12 cellular contexts compared by ENCODE assay signal in genomic region chr12:97716356-97716755, GRCh38.
DNase-seq lines count a peak whose midpoint lies in the region; ATAC-seq and TF ChIP-seq lines count a peak whose summit lies in the region.
"Had no signal": no experiment of that assay in that cellular context is flagged by ENCODE, and none has a peak within 500 bp of the region (broad histone marks: within the 10 kb centered on the region; RNA-seq: fewer than 3 reads in every experiment).

No MANE protein-coding gene starts in this region.

- H3K27ac ChIP-seq in HCT116 (ENCODE audit: low read depth, low read length) (no peak overlapping the region), SJCRH30 (no peak overlapping the region), iPS DF 6.9 (ENCODE audit: low read length) (no peak overlapping the region)
- H3K27ac ChIP-seq: parathyroid adenoma had no signal

- H3K27me3 ChIP-seq in HCT116 (ENCODE audit: insufficient read depth, low read length) (no peaks in the 10 kb centered on the region), SJCRH30 (no peaks in the 10 kb centered on the region), iPS DF 6.9 (ENCODE audit: control insufficient read depth, insufficient read depth, low read length) (no peaks in the 10 kb centered on the region)

- H3K36me3 ChIP-seq in HCT116 (ENCODE audit: control insufficient read depth in 1 of 2, insufficient read depth in 2 of 2, low read length in 2 of 2) = no peaks in the 10 kb centered on the region
- no peaks in the 10 kb centered on the region for H3K36me3 ChIP-seq in SJCRH30
- H3K36me3 ChIP-seq in iPS DF 6.9 (ENCODE audit: control insufficient read depth, insufficient read depth, low read length) = no peaks in the 10 kb centered on the region

- TF ChIP-seq POLR2A in HCT116 (IDR thresholded peaks at IDR 0.05; ENCODE audit: borderline replicate concordance, extremely low read depth, insufficient read depth, insufficient read length) = no peak

- ATAC-seq in HCT116 (peak; percentile 40; the same call in 1 of the 2 replicates), GM21717 (IDR thresholded peaks at IDR 0.05; ENCODE audit: unreplicated experiment) (no peak), HG03378 (IDR thresholded peaks at IDR 0.05; ENCODE audit: unreplicated experiment) (no peak)
- ATAC-seq: activated naive CD8-positive, alpha-beta T cell treated with anti-CD3 and anti-CD28 coated beads, Interleukin-2, amount 50 U/mL, for 24 hours had no signal

- no peak overlapping the region for H3K4me2 ChIP-seq in HCT116 (ENCODE audit: low read length)

- H3K9me2 ChIP-seq in HCT116 (ENCODE audit: insufficient read depth) = no peaks in the 10 kb centered on the region

- no peak overlapping the region for H2AFZ ChIP-seq in HCT116 (ENCODE audit: low read depth, low read length, poor library complexity, severe bottlenecking)
- H2AFZ ChIP-seq: parathyroid adenoma had no signal

- H3K4me1 ChIP-seq in HCT116 (ENCODE audit: control insufficient read depth in 1 of 2, insufficient read depth in 2 of 2, low read length in 2 of 2) (no peaks in the 10 kb centered on the region), SJCRH30 (no peaks in the 10 kb centered on the region), iPS DF 6.9 (ENCODE audit: control insufficient read depth, insufficient read depth, low read length) (no peaks in the 10 kb centered on the region; the same call in 1 of the 2 replicates)
- H3K4me1 ChIP-seq: parathyroid adenoma had no signal

- no peak overlapping the region for H3K4me3 ChIP-seq in HCT116 (replicated peaks in 1 of 2; ENCODE audit: low read depth in 1 of 2, low read length in 2 of 2)
- no peak overlapping the region for H3K4me3 ChIP-seq in SJCRH30
- H3K4me3 ChIP-seq in iPS DF 6.9 (ENCODE audit: low read length) = no peak overlapping the region

- intact Hi-C loops in HCT116 (cut with micrococcal nuclease) = loop anchor here (10.0 kb wide), 1 partner anchor 658 kb away; no protein-coding TSS in a partner anchor

- TF ChIP-seq CTCF in HCT116 (IDR thresholded peaks at IDR 0.05 in 2 of 3, conservative IDR thresholded peaks at IDR 0.05 in 1 of 3; ENCODE audit: borderline replicate concordance in 1 of 3, insufficient read depth in 1 of 3, low read depth in 2 of 3, low read length in 2 of 3) = 0 out of 6 replicates have a peak, but pooled peaks of 2 of the 3 experiments have one; percentile 3 to 23

- H3K9me3 ChIP-seq in HCT116 (ENCODE audit: control insufficient read depth in 1 of 2, insufficient read depth in 1 of 2, low read depth in 1 of 2, low read length in 2 of 2) (no peaks in the 10 kb centered on the region), SJCRH30 (replicated peaks) (no peaks in the 10 kb centered on the region), iPS DF 6.9 (ENCODE audit: control insufficient read depth, insufficient read depth, low read length) (no peaks in the 10 kb centered on the region)

- BruUV-seq in HCT116 (replicated peaks; lab: Mats Ljungman, UMichigan) = no TSS peak

- CTCF ChIA-PET in HCT116 (lab: Charles Lee) = no interaction called here

- WGBS in iPS DF 6.9 (ENCODE audit: insufficient coverage, insufficient read length) = no CpG with 5 or more reads among the region's 1 CpG

- H3K9ac ChIP-seq in HCT116 (ENCODE audit: low read length) = no peak overlapping the region
- H3K9ac ChIP-seq: parathyroid adenoma had no signal

- DNase-seq in AG20443 (ENCODE audit: low spot score) (peak; percentile 8), HCT116 (ENCODE audit: low read depth, low spot score) (no peak), SJCRH30 (peak; percentile 4 to 17), iPS DF 6.9 (ENCODE audit: low read depth, low spot score) (peak; percentile 29), globus pallidus (ENCODE audit: low spot score) (no peak), occipital lobe (lab: John Stamatoyannopoulos, UW) (no peak)
- DNase-seq: activated naive CD8-positive, alpha-beta T cell treated with anti-CD3 and anti-CD28 coated beads, Interleukin-2, amount 50 U/mL, for 24 hours; DMS79; head of caudate nucleus had no signal

- RAD21 ChIA-PET in HCT116 (lab: Charles Lee; ENCODE audit: low non-redundant PET in 1 of 2, low total read pairs in 2 of 2, uncharacterized antibody in 2 of 2, unreplicated experiment in 2 of 2) = no interaction called here

- H4K20me1 ChIP-seq in HCT116 (ENCODE audit: insufficient read depth) = no peaks in the 10 kb centered on the region

- no peaks in the 10 kb centered on the region for H3K79me2 ChIP-seq in HCT116 (ENCODE audit: insufficient read depth, low read length)
- H3K79me2 ChIP-seq: parathyroid adenoma had no signal

- TF ChIP-seq RAD21 in HCT116 (IDR thresholded peaks at IDR 0.05; ENCODE audit: low read depth) = peak; percentile 31; the same call in 1 of the 2 replicates

- POLR2A ChIA-PET in HCT116 (lab: Charles Lee) = no interaction called here

TF ChIP-seq in HCT116, 20 proteins besides CTCF, POLR2A, EP300 and RAD21:
- no peak for TF ChIP-seq POLR2AphosphoS5 (IDR thresholded peaks at IDR 0.05; ENCODE audit: low read depth, low read length)

Comparison
In these comparisons a context has a peak if more than half of its experiments do, and no peak if none do; other contexts are left out.
1. DNase-seq: peak in AG20443 (single experiment), SJCRH30 (2 of 2) and iPS DF 6.9 (single experiment); none in HCT116 (single experiment), globus pallidus (single experiment) and occipital lobe (single experiment).